Comparison of ENCODE assay signal across 9 cellular contexts in the genomic region with DNA sequence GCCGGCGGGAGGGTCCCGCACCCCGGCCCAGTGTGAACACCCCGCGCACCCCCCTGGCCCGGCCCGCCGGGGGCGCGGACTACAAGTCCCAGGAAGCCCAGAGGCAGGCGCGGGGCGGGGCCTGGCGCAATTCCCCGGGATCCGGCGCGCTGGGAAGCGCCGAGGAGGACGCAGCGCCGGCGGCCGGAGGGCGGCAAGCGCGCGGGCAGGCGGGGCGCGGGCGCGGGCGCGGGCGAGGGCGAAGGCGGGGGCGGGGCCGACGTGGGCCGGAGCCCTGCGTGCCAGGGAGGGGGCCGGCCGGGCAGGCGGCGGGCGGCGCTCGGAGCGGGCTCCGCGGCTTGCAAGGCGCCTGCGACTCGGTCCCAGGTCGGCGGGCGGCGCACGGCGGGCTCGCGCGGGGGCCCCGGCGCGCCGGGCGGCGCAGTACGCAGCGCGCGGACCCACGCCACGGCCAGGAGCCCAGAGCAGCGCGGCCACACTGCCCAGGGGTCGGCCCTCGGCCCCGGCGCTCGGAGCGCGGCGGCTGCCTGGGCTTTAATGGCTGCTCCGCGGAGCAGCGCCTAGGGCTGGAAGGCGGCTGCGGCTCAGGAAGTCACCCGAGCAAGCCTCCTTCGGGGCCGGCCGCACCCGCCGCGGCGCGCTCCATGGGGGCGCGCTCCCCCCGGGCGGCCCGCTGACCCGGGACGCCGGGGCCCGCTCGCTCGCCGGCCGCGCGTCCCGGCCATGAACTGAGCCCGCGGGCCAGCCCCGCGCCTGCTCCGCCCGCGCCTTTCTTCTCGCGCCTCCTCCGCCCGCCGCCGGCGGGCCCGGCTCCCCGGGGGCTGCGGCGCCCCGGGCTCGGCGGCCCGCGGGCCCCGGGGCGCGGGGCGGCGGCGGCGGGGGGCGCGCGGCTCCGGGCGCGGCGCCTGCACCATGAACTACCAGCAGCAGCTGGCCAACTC. TPM values are rescaled to one million over a fixed set of nuclear protein-coding genes. Genes with fewer than 3 reads are reported as not detected.
DNase-seq lines count a peak whose midpoint lies in the region; FAIRE-seq and TF ChIP-seq lines count a peak whose summit lies in the region.
"Had no signal": no experiment of that assay in that cellular context is flagged by ENCODE, and none has a peak within 500 bp of the region (broad histone marks: within the 10 kb centered on the region; RNA-seq: fewer than 3 reads in every experiment).

A gene (plus strand): TSS at position 269 of the 941 bp plus-strand sequence.

- H3K4me3 Mint-ChIP-seq in activated naive CD4-positive, alpha-beta T cell treated with anti-CD3 and anti-CD28 coated beads, Interleukin-2, amount 50 U/mL, for 24 hours, result peak within 1 kb of the TSS; percentile 82
- peak within 1 kb of the TSS in 3 of 4 donors; percentile 1 to 85 (median 80) for H3K4me3 Mint-ChIP-seq in IgD-negative memory B cell

- peaks cover 22% of the 10 kb centered on the region for H3K4me1 ChIP-seq in SJSA1 (replicated peaks)
- H3K4me1 ChIP-seq in keratinocyte (ENCODE audit: control insufficient read depth, extremely low read depth, insufficient read depth, low read length), result peaks cover 16% of the 10 kb centered on the region

- H3K4me3 ChIP-seq in SJSA1 (peak within 1 kb of the TSS; percentile 98), keratinocyte (ENCODE audit: control insufficient read depth in 2 of 3, extremely low read depth in 1 of 3, insufficient read depth in 2 of 3, low read depth in 1 of 3, low read length in 3 of 3) (peak within 1 kb of the TSS; percentile 53 to 83 (median 70)), skin epidermis (peak within 1 kb of the TSS; percentile 38 to 57 (median 49))

- peaks cover 36% of the 10 kb centered on the region for H3K27me3 Mint-ChIP-seq in activated naive CD4-positive, alpha-beta T cell treated with anti-CD3 and anti-CD28 coated beads, Interleukin-2, amount 50 U/mL, for 24 hours
- peaks cover 45% of the 10 kb centered on the region for H3K27me3 Mint-ChIP-seq in IgD-negative memory B cell

- DNase-seq in activated naive CD4-positive, alpha-beta T cell treated with Interleukin-2 at 50 U/mL for 16 hours, result no peak
- DNase-seq in SJSA1 (ENCODE audit: low read depth in 1 of 2, low spot score in 2 of 2), result peak; percentile 57 to 89
- DNase-seq in keratinocyte (ENCODE audit: low read depth, low spot score), result no peak
- DNase-seq in Kasumi-1 (lab: John Stamatoyannopoulos, UW), result no peak

- H3K27me3 ChIP-seq in SJSA1 (replicated peaks) (no peaks in the 10 kb centered on the region), keratinocyte (ENCODE audit: control insufficient read depth, extremely low read depth, insufficient read depth, low read length) (no peaks in the 10 kb centered on the region)

- no peak for FAIRE-seq in keratinocyte (lab: Jason Lieb, UNC)
- FAIRE-seq: GM18507 had no signal

- H3K36me3 ChIP-seq in SJSA1 (peaks cover 5% of the 10 kb centered on the region), keratinocyte (ENCODE audit: control insufficient read depth in 2 of 2, extremely low read depth in 1 of 2, insufficient read depth in 2 of 2, low read length in 2 of 2) (no peaks in the 10 kb centered on the region)

- peaks cover 8% of the 10 kb centered on the region for H4K20me1 ChIP-seq in keratinocyte (ENCODE audit: control insufficient read depth, extremely low read depth, insufficient read depth, low read length)

- H3K9me3 Mint-ChIP-seq in activated naive CD4-positive, alpha-beta T cell treated with anti-CD3 and anti-CD28 coated beads, Interleukin-2, amount 50 U/mL, for 24 hours, result no peaks in the 10 kb centered on the region
- peaks cover 0 to 12% (median 4%) of the 10 kb centered on the region in 3 donors for H3K9me3 Mint-ChIP-seq in IgD-negative memory B cell

- H2AFZ ChIP-seq in keratinocyte (ENCODE audit: control insufficient read depth, low read length), result peak within 1 kb of the TSS; percentile 84

- H3K36me3 Mint-ChIP-seq in activated naive CD4-positive, alpha-beta T cell treated with anti-CD3 and anti-CD28 coated beads, Interleukin-2, amount 50 U/mL, for 24 hours, result no peaks in the 10 kb centered on the region
- no peaks in the 10 kb centered on the region for H3K36me3 Mint-ChIP-seq in IgD-negative memory B cell

- H3K4me2 ChIP-seq in keratinocyte (ENCODE audit: control insufficient read depth, extremely low read depth, insufficient read depth, low read depth, low read length), result peak within 1 kb of the TSS; percentile 86

- no peak for TF ChIP-seq CTCF in keratinocyte (optimal IDR thresholded peaks at IDR 0.05 in 1 of 3, IDR thresholded peaks at IDR 0.05 in 1 of 3, conservative IDR thresholded peaks at IDR 0.05 in 1 of 3; ENCODE audit: extremely low read depth in 1 of 3, insufficient read depth in 2 of 3, low read length in 3 of 3)

- H3K9me1 ChIP-seq in keratinocyte (ENCODE audit: control insufficient read depth, extremely low read depth, insufficient read depth, low read length), result no peaks in the 10 kb centered on the region

- dilution Hi-C loops in keratinocyte (cut with MboI; ENCODE audit: extremely low pct_ligation_motif_present, low sequenced_read_pairs), result no loop called here

- H3K27ac ChIP-seq in SJSA1 (peak within 1 kb of the TSS; percentile 82), cingulate gyrus (ENCODE audit: low read depth, low read length) (peak within 1 kb of the TSS; percentile 54), keratinocyte (ENCODE audit: control insufficient read depth, insufficient read depth, low read length) (peak within 1 kb of the TSS; percentile 29), skin epidermis (peak within 1 kb of the TSS in 19 of 21 experiments; percentile 43 to 88 (median 59))

- no peaks in the 10 kb centered on the region for H3K9me3 ChIP-seq in SJSA1 (replicated peaks)
- no peaks in the 10 kb centered on the region for H3K9me3 ChIP-seq in keratinocyte (ENCODE audit: control insufficient read depth, low read depth, low read length)

- H3K27ac Mint-ChIP-seq in activated naive CD4-positive, alpha-beta T cell treated with anti-CD3 and anti-CD28 coated beads, Interleukin-2, amount 50 U/mL, for 24 hours, result no peak within 1 kb of the TSS
- H3K27ac Mint-ChIP-seq in IgD-negative memory B cell, result peak within 1 kb of the TSS in 1 of 3 donors; percentile 23

- H3K79me2 ChIP-seq in keratinocyte (ENCODE audit: control insufficient read depth, insufficient read depth, low read length), result peaks cover 38% of the 10 kb centered on the region

- peak within 1 kb of the TSS; percentile 72 for H3K9ac ChIP-seq in keratinocyte (ENCODE audit: control insufficient read depth, extremely low read depth, insufficient read depth, low read length)

- peaks cover 13% of the 10 kb centered on the region for H3K4me1 Mint-ChIP-seq in activated naive CD4-positive, alpha-beta T cell treated with anti-CD3 and anti-CD28 coated beads, Interleukin-2, amount 50 U/mL, for 24 hours
- peaks cover 0 to 9% (median 2%) of the 10 kb centered on the region in 3 donors for H3K4me1 Mint-ChIP-seq in IgD-negative memory B cell

RNA-seq across cellular contexts. Expression of the gene that starts here (rescaled TPM):
- polyA plus RNA-seq in IgD-negative memory B cell (not detected), keratinocyte (12.6 to 13.7 TPM (median 13.5 TPM) in 3 replicates)
- total RNA-seq in SJSA1 (2014; rRNA removed; shearing (Covaris generic)), result 15.4 and 23.4 TPM in 2 replicates
- 3.3 TPM for polyA plus RNA-seq in keratinocyte (2011; ENCODE audit: low read depth)
- 11.5 and 15.0 TPM in 2 replicates for polyA plus RNA-seq in keratinocyte (2011; cell fraction: cytosol; rRNA removed)
- polyA plus RNA-seq in keratinocyte (2011; cell fraction: nucleus; rRNA removed), result 15.0 and 16.2 TPM in 2 replicates
- 5.1 and 12.0 TPM in 2 replicates for polyA plus RNA-seq in keratinocyte (2012; ENCODE audit: low replicate concordance)
- polyA minus RNA-seq in keratinocyte, result 37.7 to 84.6 TPM (median 42.6 TPM) in 3 replicates
- polyA minus RNA-seq in keratinocyte (2011; cell fraction: cytosol; rRNA and poly(A)+ RNA removed), result 8.6 TPM
- polyA minus RNA-seq in keratinocyte (2011; cell fraction: nucleus; rRNA and poly(A)+ RNA removed), result 19.2 and 31.5 TPM in 2 replicates

Comparison
In these comparisons a context has a peak if more than half of its experiments do, and no peak if none do; other contexts are left out.
1. DNase-seq: peak in SJSA1 (2 of 2); none in activated naive CD4-positive, alpha-beta T cell treated with Interleukin-2 at 50 U/mL for 16 hours (single experiment), keratinocyte (single experiment) and Kasumi-1 (0 of 2).
2. H3K27ac ChIP-seq: peak in every context shown above with its lines; median percentile 82 in SJSA1; 59 in skin epidermis; 54 in cingulate gyrus; 29 in keratinocyte.
3. Peak in every context shown above with its lines, with median percentiles within 50 percentile points of each other: H3K4me3 ChIP-seq.